Comparison of ENCODE assay signal across 13 cellular contexts in the genomic region with DNA sequence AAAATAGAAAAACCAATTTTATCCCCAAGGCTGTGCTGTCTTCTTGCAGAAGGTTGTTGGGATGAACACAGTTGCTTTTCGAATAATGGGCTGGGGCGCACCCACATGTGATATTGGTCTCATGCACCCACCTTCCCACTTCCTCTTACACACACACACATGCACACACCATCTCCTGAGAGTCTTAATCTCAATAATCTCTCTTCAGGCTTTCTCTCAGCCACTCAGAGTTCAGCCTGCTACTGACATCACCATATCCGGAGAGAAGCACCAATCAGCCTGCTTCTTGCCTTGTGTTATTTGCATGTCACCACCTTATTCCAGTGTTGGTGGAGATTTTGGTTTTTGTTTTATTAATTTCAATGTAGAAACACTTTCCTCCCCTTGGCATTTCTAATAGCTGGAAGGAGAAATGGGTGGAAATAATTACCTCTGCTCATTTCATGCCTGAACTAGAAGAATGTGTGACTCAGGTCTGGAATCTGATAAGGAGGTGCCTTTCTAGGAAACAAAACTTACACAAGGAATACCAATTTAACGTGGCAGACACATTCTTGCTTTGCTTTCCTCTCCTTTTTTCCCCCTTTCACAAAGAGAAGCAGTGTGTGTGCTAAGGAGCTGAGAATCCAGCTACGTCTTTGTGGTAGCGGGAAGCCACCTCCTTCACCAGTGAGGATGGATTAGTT.
DNase-seq lines count a peak whose midpoint lies in the region; ATAC-seq, FAIRE-seq and TF ChIP-seq lines count a peak whose summit lies in the region.
"Had no signal": no experiment of that assay in that cellular context is flagged by ENCODE, and none has a peak within 500 bp of the region (broad histone marks: within the 10 kb centered on the region; RNA-seq: fewer than 3 reads in every experiment).

No MANE protein-coding gene starts in this region.

- DNase-seq in stimulated activated CD4-positive, alpha-beta T cell treated with anti-CD3 and anti-CD28 coated beads, Interleukin-4, amount 100 ng/mL, for 24 hours: peak; percentile 14
- no peak for DNase-seq in stimulated activated CD4-positive, alpha-beta T cell treated with anti-CD3 and anti-CD28 coated beads, Interleukin-2, amount 100 ng/mL, for 48 hours
- DNase-seq in RPMI7951 (ENCODE audit: low read depth) (peak; percentile 65), epithelial cell of esophagus (ENCODE audit: low read depth) (peak; percentile 37), urothelium cell line (ENCODE audit: low spot score) (peak; percentile 14), MG63 (no peak), NOMO-1 treated with DMSO at 0.1 percent for 48 hours (lab: John Stamatoyannopoulos, UW; ENCODE audit: unreplicated experiment) (no peak)
- DNase-seq: NCI-H187; NK-92 treated with Interleukin-12 subunit alpha and Interleukin-12 subunit beta, amount 100 ng/mL, for 24 hours had no signal

- H3K36me3 ChIP-seq in MG63: no peaks in the 10 kb centered on the region
- H3K36me3 ChIP-seq: esophagus muscularis mucosa had no signal

- no peak for FAIRE-seq in urothelium cell line (lab: Jason Lieb, UNC)
- FAIRE-seq: islet of Langerhans had no signal

- H3K4me3 ChIP-seq in epithelial cell of esophagus (ENCODE audit: low read length): no peak overlapping the region
- no peak overlapping the region for H3K4me3 ChIP-seq in MG63
- H3K4me3 ChIP-seq: esophagus muscularis mucosa, GM23338 had no signal

- no peak for TF ChIP-seq CTCF in epithelial cell of esophagus (IDR thresholded peaks at IDR 0.05; ENCODE audit: insufficient read depth, low read depth, low read length, missing control alignments)

- H3K27me3 ChIP-seq in MG63: no peaks in the 10 kb centered on the region
- H3K27me3 ChIP-seq: esophagus muscularis mucosa had no signal

- no peaks in the 10 kb centered on the region for H3K9me3 ChIP-seq in MG63
- H3K9me3 ChIP-seq: esophagus muscularis mucosa had no signal

- no peak for ATAC-seq in HG03135 (IDR thresholded peaks at IDR 0.05; ENCODE audit: unreplicated experiment)
- ATAC-seq: GM23338 had no signal

Comparison
In these comparisons a context has a peak if more than half of its experiments do, and no peak if none do; other contexts are left out.
1. DNase-seq: peak in stimulated activated CD4-positive, alpha-beta T cell treated with anti-CD3 and anti-CD28 coated beads, Interleukin-4, amount 100 ng/mL, for 24 hours (single experiment), RPMI7951 (single experiment), epithelial cell of esophagus (single experiment) and urothelium cell line (single experiment); none in stimulated activated CD4-positive, alpha-beta T cell treated with anti-CD3 and anti-CD28 coated beads, Interleukin-2, amount 100 ng/mL, for 48 hours (0 of 2), MG63 (single experiment) and NOMO-1 treated with DMSO at 0.1 percent for 48 hours (single experiment).